9 cellular contexts compared by ENCODE assay signal in the genomic region with DNA sequence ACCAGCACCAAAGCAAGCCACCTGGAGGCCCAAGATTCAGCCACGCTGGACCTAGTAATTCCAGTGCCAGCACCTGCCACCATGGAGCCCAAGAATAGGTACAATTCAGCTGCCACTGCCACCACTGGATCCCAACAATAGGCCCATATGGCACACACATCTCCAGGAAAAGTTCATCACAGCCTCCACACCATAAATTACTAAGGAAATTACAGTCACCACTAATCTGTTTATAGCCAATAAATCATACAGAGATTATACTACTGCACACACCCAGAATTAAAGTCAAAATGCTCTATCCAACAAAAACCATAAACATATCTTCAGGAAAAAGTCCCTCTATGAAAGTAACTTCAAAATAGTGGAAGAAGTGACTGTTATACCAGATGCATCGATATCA.
"Had no signal": no experiment of that assay in that cellular context is flagged by ENCODE, and none has a peak within 500 bp of the region (broad histone marks: within the 10 kb centered on the region; RNA-seq: fewer than 3 reads in every experiment).

No MANE protein-coding gene starts in this region.

- H3K9ac ChIP-seq: GM23248 had no signal

- H3K4me2 ChIP-seq: GM23338 had no signal

- H3K4me1 ChIP-seq: HAP-1 had no signal

- H3K36me3 ChIP-seq: HAP-1 had no signal

- H3K27ac ChIP-seq: GM23248 had no signal

- H2AFZ ChIP-seq: GM23248, GM23338 had no signal

- H3K9me3 ChIP-seq: HAP-1 had no signal

- H3K4me3 ChIP-seq: GM23248, GM23338, HAP-1 had no signal

- ATAC-seq: GM23338, HCT116 had no signal

- DNase-seq: GM23248, GOT3, H7, H9, HCEC 1CT, HFFc6 had no signal
